In the genomic region with DNA sequence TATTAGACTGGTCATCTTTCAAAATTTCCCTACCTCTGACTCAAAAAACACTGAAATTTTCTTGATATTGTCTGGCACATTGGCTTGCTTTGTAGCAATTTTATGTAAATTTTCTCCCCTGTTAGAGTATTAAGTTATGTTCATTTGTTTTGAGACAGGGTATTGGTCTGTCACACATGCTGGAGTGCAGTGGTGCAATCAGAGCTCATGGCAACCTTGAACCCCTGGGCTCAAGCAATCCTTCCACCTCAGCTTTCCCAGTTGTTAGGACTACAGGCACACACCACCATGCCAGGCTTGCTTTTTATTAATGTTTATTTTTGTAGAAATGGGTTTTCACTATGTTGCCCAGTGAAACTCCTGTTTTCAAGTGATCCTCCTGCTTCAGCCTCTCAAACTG, we compare ENCODE assay signal across 38 cellular contexts. TPM values are rescaled to one million over a fixed set of nuclear protein-coding genes. Genes with fewer than 3 reads are reported as not detected.
"Had no signal": no experiment of that assay in that cellular context is flagged by ENCODE, and none has a peak within 500 bp of the region (broad histone marks: within the 10 kb centered on the region; RNA-seq: fewer than 3 reads in every experiment).

No MANE protein-coding gene starts in this region.

- H3K27me3 ChIP-seq: MG63 had no signal

- H3K9me3 ChIP-seq: MG63 had no signal

- H3K4me3 ChIP-seq: MG63 had no signal

- DNase-seq: Karpas-422, Kasumi-1, MG63, MM.1S, MV-4-11, NCI-H1048, NCI-H1092, NCI-H1092 treated with DMSO at 0.1 percent for 48 hours, NCI-H1105, NCI-H1105 treated with DMSO at 0.1 percent for 48 hours, NCI-H1417, NCI-H1417 treated with DMSO at 0.1 percent for 48 hours, NCI-H1436, NCI-H1436 treated with DMSO at 0.1 percent for 48 hours, NCI-H146, NCI-H1694, NCI-H1694 treated with DMSO at 0.1 percent for 48 hours, NCI-H187, NCI-H187 treated with DMSO at 0.1 percent for 48 hours, NCI-H1930, NCI-H2029, NCI-H2029 treated with DMSO at 0.1 percent for 48 hours, NCI-H2081, NCI-H2081 treated with DMSO at 0.1 percent for 48 hours, NCI-H2107, NCI-H2171, NCI-H2171 treated with DMSO at 0.1 percent for 48 hours, NCI-H2227 treated with DMSO at 0.1 percent for 48 hours, NCI-H226, NCI-H345, NCI-H446, NCI-H446 treated with DMSO at 0.1 percent for 48 hours, NCI-H510A, NCI-H510A treated with DMSO at 0.1 percent for 48 hours had no signal

- H3K36me3 ChIP-seq: MG63 had no signal

RNA-seq across cellular contexts. Expression of a gene that starts 17.5 kb away (rescaled TPM):
- total RNA-seq: LHCN-M2, M059J, MCF 10A, NCI-H460 had no signal
